3 cellular contexts compared by ENCODE assay signal in the genomic region with DNA sequence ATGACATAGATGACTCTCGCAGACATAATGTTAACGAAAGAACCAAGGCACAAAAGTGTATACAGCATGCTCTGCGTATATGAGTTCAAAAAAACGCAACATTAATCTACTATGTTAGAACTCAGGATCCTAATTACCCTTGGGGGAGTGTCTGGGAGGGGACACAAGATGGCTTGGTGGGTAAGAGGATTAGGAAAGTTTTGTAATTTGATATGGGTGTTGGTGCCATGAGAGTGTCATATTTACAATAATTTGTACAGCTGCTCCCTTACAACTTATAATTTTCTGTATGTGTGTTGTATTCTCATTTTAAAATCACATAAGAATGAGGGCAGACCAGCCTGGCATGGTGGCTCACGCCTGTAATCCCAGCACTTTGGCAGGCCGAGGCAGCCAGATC.
TF ChIP-seq lines count a peak whose summit lies in the region.

No MANE protein-coding gene starts in this region.

TF ChIP-seq in SK-N-SH, 30 proteins besides CTCF, POLR2A, EP300 and RAD21:
- TF ChIP-seq TAF1 (IDR thresholded peaks at IDR 0.05; ENCODE audit: borderline replicate concordance, low read depth, low read length) = no peak
- TF ChIP-seq MEF2A (IDR thresholded peaks at IDR 0.05; ENCODE audit: borderline replicate concordance, low read depth) = no peak
- TF ChIP-seq GABPA (IDR thresholded peaks at IDR 0.05; ENCODE audit: low read depth) = no peak
- TF ChIP-seq YY1 (IDR thresholded peaks at IDR 0.05; ENCODE audit: low read depth) = no peak
- no peak for TF ChIP-seq FOSL2 (IDR thresholded peaks at IDR 0.05; ENCODE audit: borderline replicate concordance, low read depth)
- TF ChIP-seq RCOR1 (IDR thresholded peaks at IDR 0.05; ENCODE audit: low read length) = no peak
- no peak for TF ChIP-seq TCF12 (IDR thresholded peaks at IDR 0.05)
- TF ChIP-seq SMC3 (IDR thresholded peaks at IDR 0.05; ENCODE audit: low read depth, low read length) = no peak
- TF ChIP-seq, protein P1, sequence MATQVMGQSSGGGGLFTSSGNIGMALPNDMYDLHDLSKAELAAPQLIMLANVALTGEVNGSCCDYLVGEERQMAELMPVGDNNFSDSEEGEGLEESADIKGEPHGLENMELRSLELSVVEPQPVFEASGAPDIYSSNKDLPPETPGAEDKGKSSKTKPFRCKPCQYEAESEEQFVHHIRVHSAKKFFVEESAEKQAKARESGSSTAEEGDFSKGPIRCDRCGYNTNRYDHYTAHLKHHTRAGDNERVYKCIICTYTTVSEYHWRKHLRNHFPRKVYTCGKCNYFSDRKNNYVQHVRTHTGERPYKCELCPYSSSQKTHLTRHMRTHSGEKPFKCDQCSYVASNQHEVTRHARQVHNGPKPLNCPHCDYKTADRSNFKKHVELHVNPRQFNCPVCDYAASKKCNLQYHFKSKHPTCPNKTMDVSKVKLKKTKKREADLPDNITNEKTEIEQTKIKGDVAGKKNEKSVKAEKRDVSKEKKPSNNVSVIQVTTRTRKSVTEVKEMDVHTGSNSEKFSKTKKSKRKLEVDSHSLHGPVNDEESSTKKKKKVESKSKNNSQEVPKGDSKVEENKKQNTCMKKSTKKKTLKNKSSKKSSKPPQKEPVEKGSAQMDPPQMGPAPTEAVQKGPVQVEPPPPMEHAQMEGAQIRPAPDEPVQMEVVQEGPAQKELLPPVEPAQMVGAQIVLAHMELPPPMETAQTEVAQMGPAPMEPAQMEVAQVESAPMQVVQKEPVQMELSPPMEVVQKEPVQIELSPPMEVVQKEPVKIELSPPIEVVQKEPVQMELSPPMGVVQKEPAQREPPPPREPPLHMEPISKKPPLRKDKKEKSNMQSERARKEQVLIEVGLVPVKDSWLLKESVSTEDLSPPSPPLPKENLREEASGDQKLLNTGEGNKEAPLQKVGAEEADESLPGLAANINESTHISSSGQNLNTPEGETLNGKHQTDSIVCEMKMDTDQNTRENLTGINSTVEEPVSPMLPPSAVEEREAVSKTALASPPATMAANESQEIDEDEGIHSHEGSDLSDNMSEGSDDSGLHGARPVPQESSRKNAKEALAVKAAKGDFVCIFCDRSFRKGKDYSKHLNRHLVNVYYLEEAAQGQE (IDR thresholded peaks at IDR 0.05; ENCODE audit: low read depth, low read length) = no peak
- TF ChIP-seq, protein P2, sequence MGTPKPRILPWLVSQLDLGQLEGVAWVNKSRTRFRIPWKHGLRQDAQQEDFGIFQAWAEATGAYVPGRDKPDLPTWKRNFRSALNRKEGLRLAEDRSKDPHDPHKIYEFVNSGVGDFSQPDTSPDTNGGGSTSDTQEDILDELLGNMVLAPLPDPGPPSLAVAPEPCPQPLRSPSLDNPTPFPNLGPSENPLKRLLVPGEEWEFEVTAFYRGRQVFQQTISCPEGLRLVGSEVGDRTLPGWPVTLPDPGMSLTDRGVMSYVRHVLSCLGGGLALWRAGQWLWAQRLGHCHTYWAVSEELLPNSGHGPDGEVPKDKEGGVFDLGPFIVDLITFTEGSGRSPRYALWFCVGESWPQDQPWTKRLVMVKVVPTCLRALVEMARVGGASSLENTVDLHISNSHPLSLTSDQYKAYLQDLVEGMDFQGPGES (IDR thresholded peaks at IDR 0.05; ENCODE audit: low read depth, low read length) = no peak
- no peak for TF ChIP-seq FOXM1 (IDR thresholded peaks at IDR 0.05; ENCODE audit: low read depth)
- TF ChIP-seq, protein P3, sequence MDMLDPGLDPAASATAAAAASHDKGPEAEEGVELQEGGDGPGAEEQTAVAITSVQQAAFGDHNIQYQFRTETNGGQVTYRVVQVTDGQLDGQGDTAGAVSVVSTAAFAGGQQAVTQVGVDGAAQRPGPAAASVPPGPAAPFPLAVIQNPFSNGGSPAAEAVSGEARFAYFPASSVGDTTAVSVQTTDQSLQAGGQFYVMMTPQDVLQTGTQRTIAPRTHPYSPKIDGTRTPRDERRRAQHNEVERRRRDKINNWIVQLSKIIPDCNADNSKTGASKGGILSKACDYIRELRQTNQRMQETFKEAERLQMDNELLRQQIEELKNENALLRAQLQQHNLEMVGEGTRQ (IDR thresholded peaks at IDR 0.05; ENCODE audit: borderline replicate concordance, low read depth, low read length) = no peak

TF ChIP-seq in SK-N-SH treated with all-trans-retinoic acid at 6 μM for 48 hours, 23 proteins besides CTCF, POLR2A, EP300 and RAD21 (continued from another document):
- TF ChIP-seq TCF4 (CRISPR knock-in tag; IDR thresholded peaks at IDR 0.05; ENCODE audit: borderline replicate concordance) (no peak), PPARA (CRISPR knock-in tag; IDR thresholded peaks at IDR 0.05; ENCODE audit: borderline replicate concordance) (no peak), ISL1 (CRISPR knock-in tag; IDR thresholded peaks at IDR 0.05) (no peak)
- TF ChIP-seq, protein P4, sequence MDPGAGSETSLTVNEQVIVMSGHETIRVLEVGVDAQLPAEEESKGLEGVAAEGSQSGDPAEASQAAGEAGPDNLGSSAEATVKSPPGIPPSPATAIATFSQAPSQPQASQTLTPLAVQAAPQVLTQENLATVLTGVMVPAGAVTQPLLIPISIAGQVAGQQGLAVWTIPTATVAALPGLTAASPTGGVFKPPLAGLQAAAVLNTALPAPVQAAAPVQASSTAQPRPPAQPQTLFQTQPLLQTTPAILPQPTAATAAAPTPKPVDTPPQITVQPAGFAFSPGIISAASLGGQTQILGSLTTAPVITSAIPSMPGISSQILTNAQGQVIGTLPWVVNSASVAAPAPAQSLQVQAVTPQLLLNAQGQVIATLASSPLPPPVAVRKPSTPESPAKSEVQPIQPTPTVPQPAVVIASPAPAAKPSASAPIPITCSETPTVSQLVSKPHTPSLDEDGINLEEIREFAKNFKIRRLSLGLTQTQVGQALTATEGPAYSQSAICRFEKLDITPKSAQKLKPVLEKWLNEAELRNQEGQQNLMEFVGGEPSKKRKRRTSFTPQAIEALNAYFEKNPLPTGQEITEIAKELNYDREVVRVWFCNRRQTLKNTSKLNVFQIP (CRISPR knock-in tag; IDR thresholded peaks at IDR 0.05; ENCODE audit: borderline replicate concordance, low read depth) = no peak

TF ChIP-seq in endothelial cell of umbilical vein, 7 proteins besides CTCF, POLR2A, EP300 and RAD21:
- TF ChIP-seq POLR2AphosphoS5 (IDR thresholded peaks at IDR 0.05; ENCODE audit: insufficient read depth, low read depth, low read length) (no peak), GATA2 (IDR thresholded peaks at IDR 0.05; ENCODE audit: insufficient read depth, insufficient read length, low read depth, low read length) (no peak), EZH2 (IDR thresholded peaks at IDR 0.05; ENCODE audit: borderline replicate concordance, low read depth, low read length, severe bottlenecking) (no peak), JUN (IDR thresholded peaks at IDR 0.05; ENCODE audit: borderline replicate concordance, insufficient read depth, insufficient read length, low read depth) (no peak), FOS (IDR thresholded peaks at IDR 0.05; ENCODE audit: borderline replicate concordance, insufficient read depth, low read length) (no peak), MYC (IDR thresholded peaks at IDR 0.05; ENCODE audit: low read depth, low read length) (no peak)
- TF ChIP-seq, protein P5, sequence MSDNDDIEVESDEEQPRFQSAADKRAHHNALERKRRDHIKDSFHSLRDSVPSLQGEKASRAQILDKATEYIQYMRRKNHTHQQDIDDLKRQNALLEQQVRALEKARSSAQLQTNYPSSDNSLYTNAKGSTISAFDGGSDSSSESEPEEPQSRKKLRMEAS (IDR thresholded peaks at IDR 0.05; ENCODE audit: insufficient read depth, insufficient read length) = no peak
